In the genomic region with DNA sequence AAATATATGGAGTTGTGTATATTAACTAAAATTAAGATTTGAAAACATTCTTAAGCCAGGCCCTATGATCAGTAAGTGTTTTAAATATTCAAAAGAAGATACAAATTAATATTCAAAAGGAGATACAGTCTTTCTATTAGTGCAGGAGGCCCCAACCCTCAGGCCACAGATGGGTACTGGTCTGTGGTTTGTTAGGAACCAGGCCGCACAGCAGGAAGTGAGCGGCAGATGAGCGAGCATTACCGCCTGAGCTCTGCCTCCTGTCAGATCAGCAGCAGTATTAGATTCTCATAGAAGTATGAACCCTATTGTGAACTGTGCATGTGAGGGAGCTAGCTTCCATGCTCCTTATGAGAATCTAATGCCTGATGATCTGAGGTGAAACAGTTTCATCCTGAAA, we compare ENCODE assay signal across 10 cellular contexts.
A peak's percentile ranks its signal among the peaks of the same experiment; 100 is the strongest.
DNase-seq lines count a peak whose midpoint lies in the region; ATAC-seq and TF ChIP-seq lines count a peak whose summit lies in the region.
"Had no signal": no experiment of that assay in that cellular context is flagged by ENCODE, and none has a peak within 500 bp of the region (broad histone marks: within the 10 kb centered on the region; RNA-seq: fewer than 3 reads in every experiment).

No MANE protein-coding gene starts in this region.

- no peak overlapping the region for H3K4me3 ChIP-seq in spleen

- ATAC-seq in GM18861 (IDR thresholded peaks at IDR 0.05; ENCODE audit: unreplicated experiment): peak; percentile 33
- peak; percentile 42 for ATAC-seq in HG03432 (IDR thresholded peaks at IDR 0.05; ENCODE audit: unreplicated experiment)
- no peak for ATAC-seq in HG03280 (IDR thresholded peaks at IDR 0.05; ENCODE audit: unreplicated experiment)

- TF ChIP-seq POLR2A in spleen (IDR thresholded peaks at IDR 0.05): no peak

- no peaks in the 10 kb centered on the region for H3K27me3 ChIP-seq in spleen (replicated peaks in 1 of 7)

- H3K36me3 ChIP-seq in spleen: no peaks in the 10 kb centered on the region

- H3K27ac ChIP-seq in spleen: peak overlapping the region in 3 of 8 donors; percentile 14 to 73 (median 30)

- H3K9me3 ChIP-seq in spleen: no peaks in the 10 kb centered on the region

- peak; percentile 30 for DNase-seq in activated CD4-positive, alpha-beta T cell treated with anti-CD3 and anti-CD28 coated beads, Interleukin-2, amount 50 U/mL, for 1 hour
- DNase-seq in spleen (peak; percentile 90), NCI-H510A (lab: John Stamatoyannopoulos, UW) (no peak), midbrain (lab: John Stamatoyannopoulos, UW) (no peak), SIG-M5 treated with dmso at 0.1 percent for 504 hours (lab: John Stamatoyannopoulos, UW; ENCODE audit: unreplicated experiment) (no peak)
- DNase-seq: DMS53, Right ventricle myocardium superior had no signal

- TF ChIP-seq CTCF in spleen (IDR thresholded peaks at IDR 0.05 in 8 of 11, conservative IDR thresholded peaks at IDR 0.05 in 3 of 11): no peak

- 17 to 83% (median 39%) methylated on average over 4 of the region's 4 CpGs for WGBS in spleen, 5 donors

- peaks cover 31 to 92% (median 60%) of the 10 kb centered on the region in 6 donors for H3K4me1 ChIP-seq in spleen

- intact Hi-C loops in spleen (cut with DNase I; ENCODE audit: low total_unique reads): no loop called here

Comparison
In these comparisons a context has a peak if more than half of its experiments do, and no peak if none do; other contexts are left out.
1. DNase-seq: peak in activated CD4-positive, alpha-beta T cell treated with anti-CD3 and anti-CD28 coated beads, Interleukin-2, amount 50 U/mL, for 1 hour (single experiment) and spleen (single experiment); none in NCI-H510A (single experiment), midbrain (single experiment) and SIG-M5 treated with dmso at 0.1 percent for 504 hours (single experiment).